23 cellular contexts compared by ENCODE assay signal in genomic region chr18:75977069-75977468, GRCh38.
DNase-seq lines count a peak whose midpoint lies in the region; ATAC-seq and TF ChIP-seq lines count a peak whose summit lies in the region.
"Had no signal": no experiment of that assay in that cellular context is flagged by ENCODE, and none has a peak within 500 bp of the region (broad histone marks: within the 10 kb centered on the region; RNA-seq: fewer than 3 reads in every experiment).

No MANE protein-coding gene starts in this region.

- no peak overlapping the region for H3K9ac ChIP-seq in neural cell (ENCODE audit: low read length)

- H3K36me3 Mint-ChIP-seq in effector memory CD8-positive, alpha-beta T cell (ENCODE audit: insufficient read depth) = no peaks in the 10 kb centered on the region
- H3K36me3 Mint-ChIP-seq: IgD-negative memory B cell; natural killer cell treated with Interleukin-12 subunit alpha and Interleukin-12 subunit beta and Interleukin-15 and Interleukin-18, amount 100 ng/mL, for 72 hours had no signal

- H3K36me3 ChIP-seq in HEK293 (ENCODE audit: control insufficient read depth in 2 of 2, insufficient read depth in 1 of 2, low read length in 2 of 2) (no peaks in the 10 kb centered on the region), neural cell (ENCODE audit: insufficient read depth, low read length) (no peaks in the 10 kb centered on the region), prostate gland (no peaks in the 10 kb centered on the region)
- H3K36me3 ChIP-seq: gastrocnemius medialis, tibial artery had no signal

- no peaks in the 10 kb centered on the region for H3K4me1 Mint-ChIP-seq in effector memory CD8-positive, alpha-beta T cell (ENCODE audit: low read depth in 2 of 2)
- H3K4me1 Mint-ChIP-seq: activated CD4-positive, alpha-beta memory T cell treated with anti-CD3 and anti-CD28 coated beads, Interleukin-2, amount 10 ng/mL, durations not matched to agents 7 days and 5 days; IgD-negative memory B cell had no signal

- H3K9me3 ChIP-seq in HEK293 (ENCODE audit: control insufficient read depth, insufficient read depth, low read depth, low read length) (no peaks in the 10 kb centered on the region), neural cell (ENCODE audit: low read length) (no peaks in the 10 kb centered on the region), prostate gland (no peaks in the 10 kb centered on the region)
- H3K9me3 ChIP-seq: gastrocnemius medialis, tibial artery had no signal

- H3K27me3 ChIP-seq in neural cell (ENCODE audit: insufficient read depth, low read depth, low read length) = no peaks in the 10 kb centered on the region
- no peaks in the 10 kb centered on the region for H3K27me3 ChIP-seq in prostate gland (replicated peaks; ENCODE audit: insufficient read depth)
- H3K27me3 ChIP-seq: gastrocnemius medialis, tibial artery had no signal

- TF ChIP-seq RAD21 in neural cell (conservative IDR thresholded peaks at IDR 0.05) = no peak

- in situ Hi-C loops in ACHN (cut with HindIII; ENCODE audit: low pct_ligation_motif_present, low pct_unique_long_range_greater_than_20kb, low sequenced_read_pairs) = no loop called here

- no peaks in the 10 kb centered on the region for H3K4me1 ChIP-seq in HEK293 (ENCODE audit: control insufficient read depth, insufficient read depth, low read length)
- H3K4me1 ChIP-seq in prostate gland (replicated peaks) = no peaks in the 10 kb centered on the region
- H3K4me1 ChIP-seq: gastrocnemius medialis had no signal

- H3K4me3 ChIP-seq in HEK293 (ENCODE audit: low read depth, low read length) = no peak overlapping the region
- no peak overlapping the region for H3K4me3 ChIP-seq in neural cell (ENCODE audit: low read length)
- no peak overlapping the region for H3K4me3 ChIP-seq in prostate gland
- H3K4me3 ChIP-seq: gastrocnemius medialis, skin epidermis, tibial artery had no signal

- TF ChIP-seq POLR2A in prostate gland (IDR thresholded peaks at IDR 0.05) = no peak

- H3K9me2 ChIP-seq in neural cell (ENCODE audit: insufficient read depth, low read length) = no peaks in the 10 kb centered on the region

- 72% methylated on average over 5 of the region's 5 CpGs for WGBS in prostate gland

- no peaks in the 10 kb centered on the region for H3K27me3 Mint-ChIP-seq in effector memory CD8-positive, alpha-beta T cell
- H3K27me3 Mint-ChIP-seq: activated CD4-positive, alpha-beta memory T cell treated with anti-CD3 and anti-CD28 coated beads, Interleukin-2, amount 10 ng/mL, durations not matched to agents 7 days and 5 days; IgD-negative memory B cell had no signal

- peaks cover 0 to 2% of the 10 kb centered on the region in 2 donors for H3K9me3 Mint-ChIP-seq in effector memory CD8-positive, alpha-beta T cell
- H3K9me3 Mint-ChIP-seq: activated CD4-positive, alpha-beta memory T cell treated with anti-CD3 and anti-CD28 coated beads, Interleukin-2, amount 10 ng/mL, durations not matched to agents 7 days and 5 days; activated T-cell treated with anti-CD3 and anti-CD28 coated beads, Interleukin-2, amount 50 U/mL, for 24 hours had no signal

- CTCF ChIA-PET in HEK293 (lab: Yijun Ruan, JAX) = interaction anchor here (0.5 kb wide), 1 partner anchor 14 kb away, joined by 3 read pairs; no protein-coding TSS in a partner anchor

- no peak overlapping the region for H2AFZ ChIP-seq in neural cell (ENCODE audit: low read depth, low read length)

- no peaks in the 10 kb centered on the region for H3K79me2 ChIP-seq in neural cell (replicated peaks; ENCODE audit: insufficient read depth, low read length)

- no peak overlapping the region for H3K4me3 Mint-ChIP-seq in effector memory CD8-positive, alpha-beta T cell
- H3K4me3 Mint-ChIP-seq: activated CD4-positive, alpha-beta memory T cell treated with anti-CD3 and anti-CD28 coated beads, Interleukin-2, amount 10 ng/mL, durations not matched to agents 7 days and 5 days; activated T-cell treated with anti-CD3 and anti-CD28 coated beads, Interleukin-2, amount 50 U/mL, for 24 hours; IgD-negative memory B cell; natural killer cell treated with Interleukin-12 subunit alpha and Interleukin-12 subunit beta and Interleukin-15 and Interleukin-18, amount 100 ng/mL, for 72 hours had no signal

- TF ChIP-seq CTCF in HEK293 (tag by site-specific recombination; IDR thresholded peaks at IDR 0.05) = no peak
- no peak for TF ChIP-seq CTCF in neural cell (IDR thresholded peaks at IDR 0.05; ENCODE audit: poor library complexity, severe bottlenecking)
- no peak for TF ChIP-seq CTCF in prostate gland (IDR thresholded peaks at IDR 0.05)

- ATAC-seq in effector memory CD8-positive, alpha-beta T cell (replicated peaks) = no peak
- ATAC-seq: gastrocnemius medialis; natural killer cell treated with Interleukin-12 subunit alpha and Interleukin-12 subunit beta and Interleukin-15 and Interleukin-18, amount 100 ng/mL, for 72 hours had no signal

- H3F3A ChIP-seq in neural cell (ENCODE audit: insufficient read depth, low read length, poor library complexity, severe bottlenecking) = no peaks in the 10 kb centered on the region

- H3K4me2 ChIP-seq in neural cell (ENCODE audit: low read length) = no peak overlapping the region

- no peak overlapping the region for H3K27ac Mint-ChIP-seq in effector memory CD8-positive, alpha-beta T cell
- H3K27ac Mint-ChIP-seq: activated CD4-positive, alpha-beta memory T cell treated with anti-CD3 and anti-CD28 coated beads, Interleukin-2, amount 10 ng/mL, durations not matched to agents 7 days and 5 days; activated T-cell treated with anti-CD3 and anti-CD28 coated beads, Interleukin-2, amount 50 U/mL, for 24 hours; IgD-negative memory B cell; natural killer cell treated with Interleukin-12 subunit alpha and Interleukin-12 subunit beta and Interleukin-15 and Interleukin-18, amount 100 ng/mL, for 72 hours had no signal

- H4K20me1 ChIP-seq in neural cell (ENCODE audit: insufficient read depth) = no peaks in the 10 kb centered on the region

- POLR2A ChIA-PET in HEK293 (lab: Yijun Ruan, JAX) = no interaction called here

- DNase-seq in AG20443 (ENCODE audit: low spot score) = peak; percentile 45
- peak; percentile 38 for DNase-seq in astrocyte of the hippocampus (ENCODE audit: low read depth, low spot score)
- no peak for DNase-seq in prostate gland (ENCODE audit: low spot score)
- DNase-seq in NCI-H82 treated with DMSO at 0.1 percent for 48 hours (lab: John Stamatoyannopoulos, UW; ENCODE audit: unreplicated experiment) = no peak
- no peak for DNase-seq in effector memory CD8-positive, alpha-beta T cell
- no peak for DNase-seq in ACHN
- DNase-seq: activated CD4-positive, alpha-beta memory T cell treated with anti-CD3 and anti-CD28 coated beads, Interleukin-2, amount 10 ng/mL, durations not matched to agents 7 days and 5 days; activated naive CD4-positive, alpha-beta T cell treated with Interleukin-2 at 50 U/mL for 16 hours; activated T-cell treated with anti-CD3 and anti-CD28 coated beads, Interleukin-2, amount 50 U/mL, for 24 hours; amygdala; caudate nucleus; gastrocnemius medialis; mesendoderm; NCI-H226; NK-92 treated with Interleukin-12 subunit alpha and Interleukin-12 subunit beta, amount 100 ng/mL, for 24 hours; posterior cingulate gyrus; stimulated activated naive CD4-positive, alpha-beta T cell; tibial artery had no signal

- intact Hi-C loops in prostate gland (cut with DNase I) = no loop called here

- H3K27ac ChIP-seq in HEK293 (ENCODE audit: extremely low read depth, low read depth, low read length) (no peak overlapping the region), neural cell (ENCODE audit: low read length) (peak overlapping the region; percentile 2), prostate gland (no peak overlapping the region)
- H3K27ac ChIP-seq: gastrocnemius medialis, tibial artery had no signal

- no peak for TF ChIP-seq EP300 in neural cell (conservative IDR thresholded peaks at IDR 0.05; ENCODE audit: poor library complexity, severe bottlenecking)

TF ChIP-seq in HEK293, 187 proteins besides CTCF, POLR2A, EP300 and RAD21:
- TF ChIP-seq ZIC2 (tag by site-specific recombination; IDR thresholded peaks at IDR 0.05) = no peak
- TF ChIP-seq, protein P1, sequence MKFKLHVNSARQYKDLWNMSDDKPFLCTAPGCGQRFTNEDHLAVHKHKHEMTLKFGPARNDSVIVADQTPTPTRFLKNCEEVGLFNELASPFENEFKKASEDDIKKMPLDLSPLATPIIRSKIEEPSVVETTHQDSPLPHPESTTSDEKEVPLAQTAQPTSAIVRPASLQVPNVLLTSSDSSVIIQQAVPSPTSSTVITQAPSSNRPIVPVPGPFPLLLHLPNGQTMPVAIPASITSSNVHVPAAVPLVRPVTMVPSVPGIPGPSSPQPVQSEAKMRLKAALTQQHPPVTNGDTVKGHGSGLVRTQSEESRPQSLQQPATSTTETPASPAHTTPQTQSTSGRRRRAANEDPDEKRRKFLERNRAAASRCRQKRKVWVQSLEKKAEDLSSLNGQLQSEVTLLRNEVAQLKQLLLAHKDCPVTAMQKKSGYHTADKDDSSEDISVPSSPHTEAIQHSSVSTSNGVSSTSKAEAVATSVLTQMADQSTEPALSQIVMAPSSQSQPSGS (tag by site-specific recombination; IDR thresholded peaks at IDR 0.05; ENCODE audit: low read depth) = peak; percentile 67; the same call in 1 of the 2 replicates

TF ChIP-seq in neural cell, 6 proteins besides CTCF, POLR2A, EP300 and RAD21 (continues in another document):
- TF ChIP-seq TAF1 (IDR thresholded peaks at IDR 0.05; ENCODE audit: low read depth) = no peak
- TF ChIP-seq REST (IDR thresholded peaks at IDR 0.05; ENCODE audit: borderline replicate concordance) = no peak

Comparison
In these comparisons a context has a peak if more than half of its experiments do, and no peak if none do; other contexts are left out.
1. DNase-seq: peak in AG20443 (single experiment) and astrocyte of the hippocampus (single experiment); none in prostate gland (single experiment), NCI-H82 treated with DMSO at 0.1 percent for 48 hours (single experiment), effector memory CD8-positive, alpha-beta T cell (0 of 3) and ACHN (single experiment).